In the genomic region with DNA sequence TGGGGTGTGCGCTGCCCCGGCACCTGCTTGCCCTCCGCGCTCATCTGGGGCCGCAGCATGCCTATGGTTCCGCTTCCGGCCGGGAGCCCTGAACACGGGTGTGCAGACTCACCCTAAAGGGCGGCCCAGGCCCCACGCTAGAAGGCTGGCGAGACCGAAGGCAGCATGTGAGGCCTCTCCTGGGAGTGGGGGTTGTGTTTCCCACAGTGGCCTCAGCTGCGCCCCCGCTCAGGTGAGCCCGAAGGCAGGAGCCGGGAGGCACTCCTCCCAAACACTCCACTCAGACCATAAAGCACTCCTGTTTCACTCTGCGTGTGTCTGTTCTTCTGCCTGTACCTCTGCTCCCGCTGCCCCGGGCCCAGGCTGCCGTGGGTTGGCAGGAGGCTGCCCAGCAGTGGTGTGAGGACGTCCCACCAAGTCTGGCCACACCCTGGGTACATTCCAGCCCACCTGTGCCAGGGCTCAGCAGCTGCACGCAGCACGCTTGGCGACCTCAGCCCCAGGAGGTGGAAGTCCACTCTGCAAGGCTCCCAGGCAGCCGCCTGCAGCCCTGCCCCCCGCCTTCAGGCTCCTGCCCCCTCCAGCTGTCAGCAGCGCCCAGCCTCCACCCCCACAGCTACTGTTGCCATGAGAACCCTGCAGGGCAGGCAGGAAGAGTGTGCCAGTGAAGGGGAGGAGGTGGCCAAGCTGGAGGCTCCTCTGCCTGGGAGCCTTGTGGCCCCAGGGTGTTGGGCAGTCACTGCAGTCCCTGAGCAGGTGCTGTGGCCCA, we compare ENCODE assay signal across 8 cellular contexts. TPM values are rescaled to one million over a fixed set of nuclear protein-coding genes. Genes with fewer than 3 reads are reported as not detected.
A peak's percentile ranks its signal among the peaks of the same experiment; 100 is the strongest.
DNase-seq lines count a peak whose midpoint lies in the region; ATAC-seq and TF ChIP-seq lines count a peak whose summit lies in the region.

No MANE protein-coding gene starts in this region.

- peak overlapping the region in 1 of 3 experiments; percentile 64; a peak in 3 of 7 replicates for H3K27ac Mint-ChIP-seq in H9
- no peak overlapping the region for H3K27ac Mint-ChIP-seq in activated naive CD4-positive, alpha-beta T cell treated with anti-CD3 and anti-CD28 coated beads for 36 hours

- no peaks in the 10 kb centered on the region for H3K79me1 ChIP-seq in H9 (ENCODE audit: insufficient read depth, low read depth, low read length, poor library complexity, severe bottlenecking)

- TF ChIP-seq CTCF in H9 (conservative IDR thresholded peaks at IDR 0.05), result no peak
- no peak for TF ChIP-seq CTCF in mammary epithelial cell (conservative IDR thresholded peaks at IDR 0.05 in 1 of 2, IDR thresholded peaks at IDR 0.05 in 1 of 2; ENCODE audit: extremely low read depth in 1 of 2, insufficient read depth in 1 of 2, low read depth in 1 of 2, low read length in 2 of 2)
- no peak for TF ChIP-seq CTCF in mucosa of descending colon (IDR thresholded peaks at IDR 0.05)
- TF ChIP-seq CTCF in esophagus muscularis mucosa (IDR thresholded peaks at IDR 0.05), result no peak

- dilution Hi-C loops in mammary epithelial cell (cut with HindIII; ENCODE audit: low sequenced_read_pairs), result loop anchor here (5.0 kb wide), 5 partner anchors 34 to 186 kb away; a partner anchor contains a TSS

- H2BK12ac ChIP-seq in H9 (ENCODE audit: insufficient read length, low read depth, low read length), result no peak overlapping the region

- H3K9ac ChIP-seq in H9 (ENCODE audit: extremely low read depth, insufficient read length, low read length) (no peak overlapping the region), mammary epithelial cell (ENCODE audit: insufficient read depth, low read length) (no peak overlapping the region)

- H3K9me3 ChIP-seq in H9 (ENCODE audit: control insufficient read depth, low read depth, low read length) (no peaks in the 10 kb centered on the region), mammary epithelial cell (replicated peaks; ENCODE audit: insufficient read depth, low read length) (no peaks in the 10 kb centered on the region), mucosa of descending colon (no peaks in the 10 kb centered on the region), esophagus muscularis mucosa (no peaks in the 10 kb centered on the region)

- no peak overlapping the region for H3K4ac ChIP-seq in H9 (ENCODE audit: low read depth, low read length)

- H3K14ac ChIP-seq in H9 (ENCODE audit: insufficient read depth, low read length), result peak overlapping the region; percentile 41; the same call in 1 of the 2 replicates

- H3K4me3 Mint-ChIP-seq in H9, result peak overlapping the region in 1 of 2 experiments; percentile 23; a peak in 2 of 5 replicates
- H3K4me3 Mint-ChIP-seq in activated naive CD4-positive, alpha-beta T cell treated with anti-CD3 and anti-CD28 coated beads for 36 hours, result no peak overlapping the region

- no peaks in the 10 kb centered on the region for H3K79me2 ChIP-seq in H9 (ENCODE audit: insufficient read depth, low read length)
- no peaks in the 10 kb centered on the region for H3K79me2 ChIP-seq in mammary epithelial cell (ENCODE audit: insufficient read depth, low read length)

- no TSS peak for BruUV-seq in mammary epithelial cell (replicated peaks; lab: Mats Ljungman, UMichigan)

- H4K8ac ChIP-seq in H9 (replicated peaks; ENCODE audit: insufficient read length, low read depth, low read length), result no peak overlapping the region

- H3K9me3 Mint-ChIP-seq in H9, result no peaks in the 10 kb centered on the region
- no peaks in the 10 kb centered on the region for H3K9me3 Mint-ChIP-seq in activated naive CD4-positive, alpha-beta T cell treated with anti-CD3 and anti-CD28 coated beads for 36 hours

- no peak for TF ChIP-seq EP300 in esophagus muscularis mucosa (IDR thresholded peaks at IDR 0.05)

- no peak overlapping the region for H3K23ac ChIP-seq in H9 (ENCODE audit: insufficient read length, low read depth, low read length)

- intact Hi-C loops in mammary epithelial cell (cut with micrococcal nuclease), result no loop called here
- intact Hi-C loops in mucosa of descending colon (cut with DNase I, micrococcal nuclease), result no loop called here
- intact Hi-C loops in esophagus muscularis mucosa (cut with DNase I), result no loop called here
- intact Hi-C loops in activated naive CD4-positive, alpha-beta T cell treated with anti-CD3 and anti-CD28 coated beads for 36 hours (cut with micrococcal nuclease), result no loop called here

- H3K4me1 Mint-ChIP-seq in H9, result peaks cover 16 to 28% of the 10 kb centered on the region in 2 experiments
- peaks cover 12% of the 10 kb centered on the region for H3K4me1 Mint-ChIP-seq in activated naive CD4-positive, alpha-beta T cell treated with anti-CD3 and anti-CD28 coated beads for 36 hours (ENCODE audit: low read depth)

- H2AFZ ChIP-seq in H9 (ENCODE audit: low read length) (no peak overlapping the region), mammary epithelial cell (ENCODE audit: low read depth, low read length) (no peak overlapping the region)

- peaks cover 9% of the 10 kb centered on the region; the same call in 1 of the 2 replicates for H3K27me3 Mint-ChIP-seq in H9 (ENCODE audit: low read depth)
- H3K27me3 Mint-ChIP-seq in activated naive CD4-positive, alpha-beta T cell treated with anti-CD3 and anti-CD28 coated beads for 36 hours (ENCODE audit: low read depth), result peaks cover 5% of the 10 kb centered on the region

- no peak overlapping the region for H3T11ph ChIP-seq in H9 (ENCODE audit: low read length)

- H3K36me3 Mint-ChIP-seq in H9 (ENCODE audit: insufficient read depth in 1 of 3, low read depth in 3 of 3), result peaks cover 0 to 15% (median 15%) of the 10 kb centered on the region in 3 experiments; a peak in 4 of 7 replicates
- peaks cover 3% of the 10 kb centered on the region for H3K36me3 Mint-ChIP-seq in activated naive CD4-positive, alpha-beta T cell treated with anti-CD3 and anti-CD28 coated beads for 36 hours (ENCODE audit: low read depth)

- H3K27me3 ChIP-seq in H9 (ENCODE audit: insufficient read depth, low read length) (no peaks in the 10 kb centered on the region), mammary epithelial cell (ENCODE audit: insufficient read depth, low read length) (peaks cover 13% of the 10 kb centered on the region), esophagus muscularis mucosa (peaks cover 4 to 33% (median 23%) of the 10 kb centered on the region in 4 donors)

- no peak overlapping the region for H2AK5ac ChIP-seq in H9 (ENCODE audit: insufficient read length, low read length)

- H2BK120ac ChIP-seq in H9 (ENCODE audit: low read depth, low read length, poor library complexity, severe bottlenecking), result no peak overlapping the region

- H3K23me2 ChIP-seq in H9 (ENCODE audit: insufficient read length, low read depth, low read length, poor library complexity, severe bottlenecking), result no peaks in the 10 kb centered on the region

- no peak for TF ChIP-seq POLR2A in esophagus muscularis mucosa (IDR thresholded peaks at IDR 0.05; ENCODE audit: low read depth)

- no CpG with 5 or more reads among the region's 28 CpGs for WGBS in H9 (ENCODE audit: extremely low coverage, insufficient read length, low lambda C conversion rate)
- WGBS in mammary epithelial cell (ENCODE audit: low coverage, missing lambda C conversion rate), result 53% methylated on average over 17 of the region's 28 CpGs
- 64% methylated on average over 16 of the region's 28 CpGs for WGBS in esophagus muscularis mucosa

- CTCF ChIA-PET in mammary epithelial cell (lab: Charles Lee; ENCODE audit: low non-redundant PET), result interaction anchor here (0.7 kb wide), 1 partner anchor 418 kb away, joined by 4 read pairs; no protein-coding TSS in a partner anchor
- CTCF ChIA-PET in activated naive CD4-positive, alpha-beta T cell treated with anti-CD3 and anti-CD28 coated beads for 36 hours (lab: Charles Lee), result interaction anchor here (1.0 to 3.0 kb wide), 6 partner anchors 41 to 194 kb away, joined by 3 to 10 read pairs (median 4); no protein-coding TSS in a partner anchor

- no peak overlapping the region for H3K4me2 ChIP-seq in H9 (ENCODE audit: insufficient read depth, insufficient read length, low read length)
- no peak overlapping the region for H3K4me2 ChIP-seq in mammary epithelial cell (ENCODE audit: insufficient read depth, low read depth, low read length)

- H3K4me1 ChIP-seq in H9 (ENCODE audit: insufficient read depth, low read length) (peaks cover 2% of the 10 kb centered on the region; the same call in 1 of the 2 replicates), mammary epithelial cell (ENCODE audit: insufficient read depth, low read length) (peaks cover 25% of the 10 kb centered on the region), mucosa of descending colon (ENCODE audit: low read depth) (peaks cover 44% of the 10 kb centered on the region), esophagus muscularis mucosa (peaks cover 32 to 57% (median 53%) of the 10 kb centered on the region in 4 donors)

- no peak overlapping the region for H4K5ac ChIP-seq in H9 (ENCODE audit: insufficient read length, low read depth, low read length)

- no peak overlapping the region for H4K91ac ChIP-seq in H9 (ENCODE audit: insufficient read length, low read depth, low read length)

- H3K4me3 ChIP-seq in mammary epithelial cell (replicated peaks in 1 of 3; ENCODE audit: insufficient read depth in 1 of 3, low read depth in 2 of 3, low read length in 3 of 3), result no peak overlapping the region
- H3K4me3 ChIP-seq in mucosa of descending colon, result no peak overlapping the region
- no peak overlapping the region for H3K4me3 ChIP-seq in esophagus muscularis mucosa

- no peak overlapping the region for H3K56ac ChIP-seq in H9 (ENCODE audit: insufficient read length, low read depth, low read length)

- peak; percentile 57 for DNase-seq in H9
- DNase-seq in NCI-H345 (lab: John Stamatoyannopoulos, UW), result peak; percentile 87
- DNase-seq in mammary epithelial cell, result peak; percentile 35
- DNase-seq in mucosa of descending colon, result peak; percentile 81 to 91 (median 88)
- DNase-seq in esophagus muscularis mucosa (ENCODE audit: extremely low spot score), result no peak
- DNase-seq in activated naive CD4-positive, alpha-beta T cell treated with anti-CD3 and anti-CD28 coated beads for 36 hours, result no peak
- DNase-seq in amniotic stem cell (lab: John Stamatoyannopoulos, UW), result no peak

- in situ Hi-C loops in mammary epithelial cell (cut with MboI; ENCODE audit: low sequenced_read_pairs in 2 of 2), result no loop called here

- H2BK5ac ChIP-seq in H9 (ENCODE audit: insufficient read length, low read length), result no peak overlapping the region

- H3K27ac ChIP-seq in H9 (ENCODE audit: insufficient read length, low read depth, low read length), result no peak overlapping the region
- no peak overlapping the region for H3K27ac ChIP-seq in mammary epithelial cell (ENCODE audit: insufficient read depth, low read depth, low read length)
- H3K27ac ChIP-seq in esophagus muscularis mucosa (replicated peaks in 1 of 4), result no peak overlapping the region

- H4K20me1 ChIP-seq in H9 (ENCODE audit: control insufficient read depth, insufficient read depth, insufficient read length) (no peaks in the 10 kb centered on the region), mammary epithelial cell (ENCODE audit: insufficient read depth, low read length) (peaks cover 5% of the 10 kb centered on the region)

- H3K18ac ChIP-seq in H9 (ENCODE audit: insufficient read length, low read depth, low read length), result no peak overlapping the region

- H3K36me3 ChIP-seq in mammary epithelial cell (ENCODE audit: insufficient read depth, low read length), result peaks cover 5% of the 10 kb centered on the region
- H3K36me3 ChIP-seq in mucosa of descending colon (ENCODE audit: low read depth), result no peaks in the 10 kb centered on the region
- peaks cover 0 to 53% (median 45%) of the 10 kb centered on the region in 4 donors for H3K36me3 ChIP-seq in esophagus muscularis mucosa

- ATAC-seq in mucosa of descending colon, result peak; percentile 70
- ATAC-seq in HG02852 (IDR thresholded peaks at IDR 0.05; ENCODE audit: unreplicated experiment), result no peak

- no peak overlapping the region for H2BK20ac ChIP-seq in H9 (ENCODE audit: low read depth, low read length, poor library complexity, severe bottlenecking)

- H2BK15ac ChIP-seq in H9 (ENCODE audit: low read depth, low read length), result no peak overlapping the region

RNA-seq across cellular contexts. Expression of a gene that starts 1.2 kb away (rescaled TPM):
- total RNA-seq in H9 (2021) (1.8 and 2.3 TPM in 2 replicates), mammary epithelial cell (1 to 10 TPM; 1.2 to 2.9 TPM), mucosa of descending colon (10 to 100 TPM in 2 of 3 donors, 1 to 10 TPM in 1; 7.4 to 21.6 (median 16.4) TPM), esophagus muscularis mucosa (10 to 100 TPM in 3 of 4 donors, 1 to 10 TPM in 1; 3.3 to 14.0 (median 11.4) TPM)
- 0.40 TPM for polyA plus RNA-seq in mammary epithelial cell
- polyA minus RNA-seq in mammary epithelial cell, result not detected
- 1 to 10 TPM; 1.7 to 2.0 TPM for total RNA-seq in activated naive CD4-positive, alpha-beta T cell treated with anti-CD3 and anti-CD28 coated beads for 36 hours

RNA-seq across cellular contexts. Expression of a gene that starts 8.1 kb away (rescaled TPM):
- 161 and 175 TPM in 2 replicates for total RNA-seq in H9 (2021)
- 100 to 1,000 TPM in 1 of 2 donors, 10 to 100 TPM in 1; 55.3 to 143 TPM for total RNA-seq in mammary epithelial cell
- polyA plus RNA-seq in mammary epithelial cell, result 209 TPM
- 20.8 TPM for polyA minus RNA-seq in mammary epithelial cell
- 100 to 1,000 TPM in 2 of 3 donors, 10 to 100 TPM in 1; 96.4 to 163 (median 102) TPM for total RNA-seq in mucosa of descending colon
- total RNA-seq in esophagus muscularis mucosa, result 10 to 100 TPM; 43.4 to 84.1 (median 53.9) TPM
- 100 to 1,000 TPM; 110 to 116 TPM for total RNA-seq in activated naive CD4-positive, alpha-beta T cell treated with anti-CD3 and anti-CD28 coated beads for 36 hours

RNA-seq across cellular contexts. Expression of a gene that starts 11.1 kb away (rescaled TPM):
- 6.9 and 9.2 TPM in 2 replicates for total RNA-seq in H9 (2021)
- total RNA-seq in mammary epithelial cell, result 1 to 10 TPM in 1 of 2 donors, under 1 TPM in 1; 0.83 to 8.8 TPM
- polyA plus RNA-seq in mammary epithelial cell, result 2.4 TPM
- polyA minus RNA-seq in mammary epithelial cell, result not detected
- 10 to 100 TPM; 15.4 to 43.8 (median 18.5) TPM for total RNA-seq in mucosa of descending colon
- 1 to 10 TPM; 1.7 to 4.7 (median 2.1) TPM for total RNA-seq in esophagus muscularis mucosa
- total RNA-seq in activated naive CD4-positive, alpha-beta T cell treated with anti-CD3 and anti-CD28 coated beads for 36 hours, result 10 to 100 TPM; 15.9 to 16.1 TPM

RNA-seq across cellular contexts. Expression of a gene that starts 25.0 kb away (rescaled TPM):
- 318 and 328 TPM in 2 replicates for total RNA-seq in H9 (2021)
- total RNA-seq in mammary epithelial cell, result 100 to 1,000 TPM; 146 to 357 TPM
- polyA plus RNA-seq in mammary epithelial cell, result 322 TPM
- polyA minus RNA-seq in mammary epithelial cell, result 138 TPM
- 100 to 1,000 TPM; 311 to 445 (median 397) TPM for total RNA-seq in mucosa of descending colon
- total RNA-seq in esophagus muscularis mucosa, result 100 to 1,000 TPM; 233 to 283 (median 247) TPM
- total RNA-seq in activated naive CD4-positive, alpha-beta T cell treated with anti-CD3 and anti-CD28 coated beads for 36 hours, result 100 to 1,000 TPM; 259 to 288 TPM

RNA-seq across cellular contexts. Expression of a gene that starts 33.3 kb away (rescaled TPM):
- 108 and 114 TPM in 2 replicates for total RNA-seq in H9 (2021)
- total RNA-seq in mammary epithelial cell, result 10 to 100 TPM; 53.8 to 84.3 TPM
- polyA plus RNA-seq in mammary epithelial cell, result 60.8 TPM
- polyA minus RNA-seq in mammary epithelial cell, result 68.8 TPM
- 100 to 1,000 TPM in 2 of 3 donors, 10 to 100 TPM in 1; 92.1 to 142 (median 112) TPM for total RNA-seq in mucosa of descending colon
- 100 to 1,000 TPM in 1 of 4 donors, 10 to 100 TPM in 3; 56.3 to 110 (median 83.0) TPM for total RNA-seq in esophagus muscularis mucosa
- 10 to 100 TPM; 74.9 to 82.7 TPM for total RNA-seq in activated naive CD4-positive, alpha-beta T cell treated with anti-CD3 and anti-CD28 coated beads for 36 hours

Comparison
In these comparisons a context has a peak if more than half of its experiments do, and no peak if none do; other contexts are left out.
1. DNase-seq: peak in H9 (single experiment), NCI-H345 (single experiment), mammary epithelial cell (single experiment) and mucosa of descending colon (3 of 3); none in esophagus muscularis mucosa (single experiment), activated naive CD4-positive, alpha-beta T cell treated with anti-CD3 and anti-CD28 coated beads for 36 hours (single experiment) and amniotic stem cell (single experiment).